In genomic region chr7:70700055-70700934, GRCh38 we compare ENCODE assay signal across 22 cellular contexts.
DNase-seq lines count a peak whose midpoint lies in the region; ATAC-seq and TF ChIP-seq lines count a peak whose summit lies in the region.
"Had no signal": no experiment of that assay in that cellular context is flagged by ENCODE, and none has a peak within 500 bp of the region (broad histone marks: within the 10 kb centered on the region; RNA-seq: fewer than 3 reads in every experiment).

No MANE protein-coding gene starts in this region.

- peaks cover 3% of the 10 kb centered on the region for H3K36me3 ChIP-seq in neural progenitor cell
- H3K36me3 ChIP-seq: breast epithelium, left lung, ovary, SJSA1, vagina had no signal

- peaks cover 16% of the 10 kb centered on the region for H3K4me1 Mint-ChIP-seq in neural progenitor cell
- H3K4me1 Mint-ChIP-seq in activated CD4-positive, alpha-beta T cell treated with anti-CD3 and anti-CD28 coated beads, Interleukin-2, amount 10 ng/mL, durations not matched to agents 7 days and 5 days: peaks cover 6% of the 10 kb centered on the region

- no peak for TF ChIP-seq CTCF in neural progenitor cell (IDR thresholded peaks at IDR 0.05)

- peaks cover 84% of the 10 kb centered on the region for H3K4me1 ChIP-seq in neural progenitor cell

- peaks cover 6% of the 10 kb centered on the region for H3K27me3 Mint-ChIP-seq in neural progenitor cell (ENCODE audit: insufficient read depth, low read depth)
- H3K27me3 Mint-ChIP-seq in activated CD4-positive, alpha-beta T cell treated with anti-CD3 and anti-CD28 coated beads, Interleukin-2, amount 10 ng/mL, durations not matched to agents 7 days and 5 days: peaks cover 25% of the 10 kb centered on the region

- no peaks in the 10 kb centered on the region for H3K9me3 Mint-ChIP-seq in neural progenitor cell
- no peaks in the 10 kb centered on the region for H3K9me3 Mint-ChIP-seq in activated CD4-positive, alpha-beta T cell treated with anti-CD3 and anti-CD28 coated beads, Interleukin-2, amount 10 ng/mL, durations not matched to agents 7 days and 5 days

- peak overlapping the region; percentile 97 for H3K4me3 ChIP-seq in neural progenitor cell
- H3K4me3 ChIP-seq: breast epithelium, heart right ventricle, left lung, ovary, SJSA1, vagina had no signal

- H4K20me1 ChIP-seq in neural progenitor cell (ENCODE audit: low read depth): peaks cover 95% of the 10 kb centered on the region

- peaks cover 24% of the 10 kb centered on the region for H3K36me3 Mint-ChIP-seq in neural progenitor cell
- H3K36me3 Mint-ChIP-seq in activated CD4-positive, alpha-beta T cell treated with anti-CD3 and anti-CD28 coated beads, Interleukin-2, amount 10 ng/mL, durations not matched to agents 7 days and 5 days (ENCODE audit: low read depth): no peaks in the 10 kb centered on the region
- H3K36me3 Mint-ChIP-seq: CD4-positive, CD25-positive, alpha-beta regulatory T cell had no signal

- H3K4me2 ChIP-seq in neural progenitor cell: peak overlapping the region; percentile 86

- H3K27me3 ChIP-seq in neural progenitor cell: no peaks in the 10 kb centered on the region
- H3K27me3 ChIP-seq: breast epithelium, ovary, vagina had no signal

- CTCF ChIA-PET in activated CD4-positive, alpha-beta T cell treated with anti-CD3 and anti-CD28 coated beads, Interleukin-2, amount 10 ng/mL, durations not matched to agents 7 days and 5 days (lab: Charles Lee): no interaction called here

- ATAC-seq in HG02885 (IDR thresholded peaks at IDR 0.05; ENCODE audit: poor library complexity, unreplicated experiment) (no peak), HG03039 (IDR thresholded peaks at IDR 0.05; ENCODE audit: unreplicated experiment) (no peak)
- ATAC-seq: heart right ventricle, left lung had no signal

- no peak overlapping the region for H3K4me3 Mint-ChIP-seq in neural progenitor cell
- no peak overlapping the region for H3K4me3 Mint-ChIP-seq in activated CD4-positive, alpha-beta T cell treated with anti-CD3 and anti-CD28 coated beads, Interleukin-2, amount 10 ng/mL, durations not matched to agents 7 days and 5 days
- H3K4me3 Mint-ChIP-seq: CD4-positive, CD25-positive, alpha-beta regulatory T cell had no signal

- DNase-seq in NCI-H2081 (lab: John Stamatoyannopoulos, UW) (peak; percentile 30 to 68), NCI-H2081 treated with DMSO at 0.1 percent for 48 hours (lab: John Stamatoyannopoulos, UW) (no peak), NCI-H2107 (lab: John Stamatoyannopoulos, UW) (peak; percentile 63), astrocyte of the hippocampus (ENCODE audit: low read depth, low spot score) (peak; percentile 30), neural progenitor cell (ENCODE audit: low spot score) (peak; percentile 82)
- no peak for DNase-seq in activated CD4-positive, alpha-beta T cell treated with anti-CD3 and anti-CD28 coated beads, Interleukin-2, amount 10 ng/mL, durations not matched to agents 7 days and 5 days
- DNase-seq: activated CD4-positive, alpha-beta T cell treated with anti-CD3 and anti-CD28 coated beads, Interleukin-2, amount 50 U/mL, for 4 hours; activated T-cell treated with anti-CD3 and anti-CD28 coated beads, Interleukin-2, amount 50 U/mL, for 48 hours; CD4-positive, CD25-positive, alpha-beta regulatory T cell; heart right ventricle; KG1; left lung; NCI-H2171; ovary; stimulated activated CD4-positive, alpha-beta T cell treated with anti-CD3 and anti-CD28 coated beads, Interleukin-4, amount 100 ng/mL, for 1 hour; substantia nigra had no signal

- no peaks in the 10 kb centered on the region for H3K9me3 ChIP-seq in neural progenitor cell (ENCODE audit: low read depth)
- H3K9me3 ChIP-seq: breast epithelium, heart right ventricle, left lung, ovary, SJSA1, vagina had no signal

- POLR2A ChIA-PET in activated CD4-positive, alpha-beta T cell treated with anti-CD3 and anti-CD28 coated beads, Interleukin-2, amount 10 ng/mL, durations not matched to agents 7 days and 5 days (lab: Charles Lee): no interaction called here

- H3K9ac ChIP-seq in neural progenitor cell: no peak overlapping the region

- H3K79me2 ChIP-seq in neural progenitor cell (ENCODE audit: low read depth): peaks cover 99% of the 10 kb centered on the region

- H3K27ac ChIP-seq in neural progenitor cell: peak overlapping the region; percentile 82
- H3K27ac ChIP-seq: heart right ventricle, HL-60, left lung, ovary, SJSA1, vagina had no signal

- no peak overlapping the region for H2AFZ ChIP-seq in neural progenitor cell (replicated peaks)

- H3F3A ChIP-seq in neural progenitor cell (ENCODE audit: low read depth): peaks cover 63% of the 10 kb centered on the region

- H3K27ac Mint-ChIP-seq in neural progenitor cell: no peak overlapping the region
- H3K27ac Mint-ChIP-seq in activated CD4-positive, alpha-beta T cell treated with anti-CD3 and anti-CD28 coated beads, Interleukin-2, amount 10 ng/mL, durations not matched to agents 7 days and 5 days: no peak overlapping the region
- H3K27ac Mint-ChIP-seq: CD4-positive, CD25-positive, alpha-beta regulatory T cell had no signal

Comparison
In these comparisons a context has a peak if more than half of its experiments do, and no peak if none do; other contexts are left out.
1. DNase-seq: peak in NCI-H2081 (2 of 2), NCI-H2107 (single experiment), astrocyte of the hippocampus (single experiment) and neural progenitor cell (single experiment); none in NCI-H2081 treated with DMSO at 0.1 percent for 48 hours (single experiment) and activated CD4-positive, alpha-beta T cell treated with anti-CD3 and anti-CD28 coated beads, Interleukin-2, amount 10 ng/mL, durations not matched to agents 7 days and 5 days (single experiment).